In the genomic region with DNA sequence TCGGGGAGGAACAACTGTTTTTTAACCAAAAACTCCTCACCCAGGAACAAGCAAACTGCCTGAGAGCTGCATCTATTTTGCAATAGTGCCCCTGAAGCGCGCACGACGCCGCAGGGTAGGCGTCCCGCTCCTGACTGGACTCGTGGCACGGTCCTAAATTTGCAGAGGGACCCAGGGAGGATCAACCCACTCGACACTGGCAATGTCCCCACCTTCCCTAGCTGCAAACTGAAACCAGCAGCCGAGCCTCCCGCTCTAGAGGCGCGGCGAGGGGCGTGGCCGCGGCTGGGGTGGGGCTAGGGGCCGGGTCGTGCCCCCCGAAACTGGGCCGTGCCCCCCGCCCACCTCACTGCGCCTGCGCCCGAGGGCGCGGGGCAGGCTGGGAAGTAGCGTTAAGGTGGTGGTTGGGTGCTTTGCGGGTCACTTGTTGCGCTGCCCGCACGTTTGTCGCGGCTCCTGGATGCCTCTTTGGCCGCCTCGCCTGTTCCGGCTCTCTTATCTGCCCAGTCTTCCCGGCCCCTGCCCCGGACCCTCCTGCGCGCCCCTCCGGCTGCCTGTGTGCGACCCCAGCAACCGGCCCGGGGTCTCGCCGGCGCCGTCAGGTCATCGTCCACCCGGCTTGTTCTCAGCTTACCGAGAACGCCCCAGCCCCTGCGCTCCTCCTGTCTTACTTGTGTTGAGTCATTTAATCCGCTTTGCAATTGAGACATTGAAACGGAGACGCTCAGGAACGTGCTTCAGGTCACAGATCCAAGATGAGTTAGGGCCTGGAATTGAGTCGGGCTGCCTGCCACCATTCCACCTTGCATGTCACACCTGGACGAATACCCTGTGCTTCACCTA, we compare ENCODE assay signal across 8 cellular contexts. TPM values are rescaled to one million over a fixed set of nuclear protein-coding genes. Genes with fewer than 3 reads are reported as not detected.
A peak's percentile ranks its signal among the peaks of the same experiment; 100 is the strongest.
DNase-seq lines count a peak whose midpoint lies in the region; ATAC-seq, FAIRE-seq and TF ChIP-seq lines count a peak whose summit lies in the region.

No MANE protein-coding gene starts in this region.

- peak; percentile 94 for ATAC-seq in HG02610 (IDR thresholded peaks at IDR 0.05; ENCODE audit: unreplicated experiment)
- peak; percentile 93 to 100 (median 100) for ATAC-seq in heart left ventricle

- TF ChIP-seq CTCF in heart left ventricle (IDR thresholded peaks at IDR 0.05) (peak in 1 of 12 donors; percentile 8), type B pancreatic cell (conservative IDR thresholded peaks at IDR 0.05) (no peak)

- H3K36me3 ChIP-seq in adipocyte (ENCODE audit: control insufficient read depth, insufficient read depth, low read length, severe bottlenecking) (no peaks in the 10 kb centered on the region), heart left ventricle (no peaks in the 10 kb centered on the region)

- H3K4me1 ChIP-seq in adipocyte (ENCODE audit: control insufficient read depth, insufficient read depth, low read length) (no peaks in the 10 kb centered on the region), heart left ventricle (peaks cover 0 to 14% (median 0%) of the 10 kb centered on the region in 12 donors)

- peak; percentile 94 for FAIRE-seq in GM12892 (lab: Jason Lieb, UNC)

- peak overlapping the region; percentile 93 for H3K9ac ChIP-seq in adipocyte (ENCODE audit: low read length)

- H3K27me3 ChIP-seq in adipocyte (replicated peaks; ENCODE audit: control insufficient read depth, insufficient read depth, low read length) (no peaks in the 10 kb centered on the region), heart left ventricle (no peaks in the 10 kb centered on the region)

- H3K27me3 Mint-ChIP-seq in type B pancreatic cell, result peaks cover 2% of the 10 kb centered on the region

- peak overlapping the region; percentile 33 to 94 (median 81) for H3K27ac ChIP-seq in heart left ventricle

- peak overlapping the region; percentile 90 for H3K4me3 ChIP-seq in adipocyte (ENCODE audit: low read length)
- peak overlapping the region; percentile 47 to 91 (median 72) for H3K4me3 ChIP-seq in heart left ventricle

- intact Hi-C loops in heart left ventricle (cut with DNase I) (no loop called here), posterior cingulate gyrus (cut with DNase I) (no loop called here)

- no peaks in the 10 kb centered on the region for H3K9me3 Mint-ChIP-seq in type B pancreatic cell

- DNase-seq in GM12892 (ENCODE audit: insufficient read length), result peak; percentile 90
- DNase-seq in NCI-H1048 (lab: John Stamatoyannopoulos, UW), result peak; percentile 63
- DNase-seq in SW480 (ENCODE audit: low spot score), result peak; percentile 91
- DNase-seq in adipocyte (ENCODE audit: low read depth), result peak; percentile 80
- DNase-seq in heart left ventricle, result peak; percentile 88 to 96 (median 91)
- DNase-seq in posterior cingulate gyrus, result peak; percentile 54 to 95 (median 74)
- peak; percentile 91 for DNase-seq in type B pancreatic cell (ENCODE audit: extremely low spot score, unreplicated experiment)

- H3K9me3 ChIP-seq in adipocyte (ENCODE audit: control insufficient read depth, low read length) (no peaks in the 10 kb centered on the region), heart left ventricle (no peaks in the 10 kb centered on the region)

- peak; percentile 92 for TF ChIP-seq POLR2A in GM12892 (IDR thresholded peaks at IDR 0.05; ENCODE audit: low read depth, low read length)
- peak in 1 of 2 donors; percentile 90 for TF ChIP-seq POLR2A in heart left ventricle (IDR thresholded peaks at IDR 0.05)

- H3K27ac Mint-ChIP-seq in type B pancreatic cell, result peak overlapping the region; percentile 89

- whole genome bisulfite sequencing in heart left ventricle, 4 donors, result 0 to 1% (median 1%) methylated on average over 33 to 62 of the region's 62 CpGs

- H3K36me3 Mint-ChIP-seq in type B pancreatic cell, result no peaks in the 10 kb centered on the region

- no peaks in the 10 kb centered on the region for H3K4me1 Mint-ChIP-seq in type B pancreatic cell (ENCODE audit: unreplicated experiment)

- peak overlapping the region; percentile 94 for H3K4me3 Mint-ChIP-seq in type B pancreatic cell

RNA-seq across cellular contexts. Expression of a gene that starts 37.9 kb away (rescaled TPM):
- polyA plus RNA-seq in GM12892 (2012; ENCODE audit: missing spikeins), result 85.6 TPM
- total RNA-seq in heart left ventricle (10 to 100 TPM; 39.8 to 86.8 (median 70.5) TPM), type B pancreatic cell (ENCODE audit: low replicate concordance) (112 and 123 TPM in 2 replicates)
- 100 to 1,000 TPM in 1 of 2 donors, 10 to 100 TPM in 1; 34.6 to 109 TPM for polyA plus RNA-seq in heart left ventricle

Comparison
In these comparisons a context has a peak if more than half of its experiments do, and no peak if none do; other contexts are left out.
1. Peak in every context shown above with its lines: DNase-seq, ATAC-seq, H3K4me3 ChIP-seq and H3K27ac ChIP-seq.